In genomic region chr1:172662464-172663109, GRCh38 we compare ENCODE assay signal across 8 cellular contexts. TPM values are rescaled to one million over a fixed set of nuclear protein-coding genes. Genes with fewer than 3 reads are reported as not detected.
DNase-seq lines count a peak whose midpoint lies in the region; ATAC-seq and TF ChIP-seq lines count a peak whose summit lies in the region.

No MANE protein-coding gene starts in this region.

- ATAC-seq in HG02763 (IDR thresholded peaks at IDR 0.05; ENCODE audit: unreplicated experiment) = peak; percentile 77
- peak; percentile 53 to 77 for ATAC-seq in left cardiac atrium
- ATAC-seq in gastroesophageal sphincter = no peak

- H3K27ac ChIP-seq in Peyer's patch (peak overlapping the region in 2 of 4 donors; percentile 30 to 46), gastroesophageal sphincter (no peak overlapping the region)

- no peaks in the 10 kb centered on the region for H3K27me3 ChIP-seq in Peyer's patch
- H3K27me3 ChIP-seq in gastroesophageal sphincter = peaks cover 6% of the 10 kb centered on the region

- no peaks in the 10 kb centered on the region for H3K9me3 Mint-ChIP-seq in activated T-helper 1 cell treated with anti-CD3 and anti-CD28 coated beads, Interleukin-12 subunit alpha, Interleukin-12 subunit beta, Interleukin-2, Interleukin-4 antibody, amounts not matched to agents 30 ng/mL and 10 ng/mL and 1 ng/mL, durations not matched to agents 14 hours and 24 hours and 36 hours

- H3K4me1 Mint-ChIP-seq in activated T-helper 1 cell treated with anti-CD3 and anti-CD28 coated beads, Interleukin-12 subunit alpha, Interleukin-12 subunit beta, Interleukin-2, Interleukin-4 antibody, amounts not matched to agents 30 ng/mL and 10 ng/mL and 1 ng/mL, durations not matched to agents 14 hours and 24 hours and 36 hours (ENCODE audit: low read depth) = peaks cover 81% of the 10 kb centered on the region

- H3K4me1 ChIP-seq in Peyer's patch (no peaks in the 10 kb centered on the region), gastroesophageal sphincter (no peaks in the 10 kb centered on the region)

- H3K9me3 ChIP-seq in Peyer's patch (no peaks in the 10 kb centered on the region), gastroesophageal sphincter (no peaks in the 10 kb centered on the region)

- intact Hi-C loops in activated T-helper 1 cell treated with anti-CD3 and anti-CD28 coated beads, Interleukin-12 subunit alpha, Interleukin-12 subunit beta, Interleukin-2, Interleukin-4 antibody, amounts not matched to agents 30 ng/mL and 10 ng/mL and 1 ng/mL, durations not matched to agents 14 hours and 24 hours and 36 hours (cut with micrococcal nuclease) = loop anchor here (1.0 to 5.0 kb wide), 14 partner anchors 8 to 1495 kb away; partner anchors contain the start of genes GAS5, RABGAP1L and ZBTB37
- intact Hi-C loops in left cardiac atrium (cut with DNase I) = no loop called here

- H3K36me3 Mint-ChIP-seq in activated T-helper 1 cell treated with anti-CD3 and anti-CD28 coated beads, Interleukin-12 subunit alpha, Interleukin-12 subunit beta, Interleukin-2, Interleukin-4 antibody, amounts not matched to agents 30 ng/mL and 10 ng/mL and 1 ng/mL, durations not matched to agents 14 hours and 24 hours and 36 hours (ENCODE audit: low read depth) = peaks cover 74% of the 10 kb centered on the region

- TF ChIP-seq POLR2A in Peyer's patch (IDR thresholded peaks at IDR 0.05) (no peak), gastroesophageal sphincter (IDR thresholded peaks at IDR 0.05) (no peak)

- no peaks in the 10 kb centered on the region for H3K36me3 ChIP-seq in Peyer's patch
- no peaks in the 10 kb centered on the region for H3K36me3 ChIP-seq in gastroesophageal sphincter

- H3K27me3 Mint-ChIP-seq in activated T-helper 1 cell treated with anti-CD3 and anti-CD28 coated beads, Interleukin-12 subunit alpha, Interleukin-12 subunit beta, Interleukin-2, Interleukin-4 antibody, amounts not matched to agents 30 ng/mL and 10 ng/mL and 1 ng/mL, durations not matched to agents 14 hours and 24 hours and 36 hours (ENCODE audit: insufficient read depth) = no peaks in the 10 kb centered on the region

- TF ChIP-seq EP300 in gastroesophageal sphincter (IDR thresholded peaks at IDR 0.05) = no peak

- DNase-seq in GM12864 (ENCODE audit: low read depth) = peak; percentile 44
- DNase-seq in Peyer's patch = peak; percentile 60 to 90 (median 72)
- DNase-seq in activated T-helper 1 cell treated with anti-CD3 and anti-CD28 coated beads, Interleukin-12 subunit alpha, Interleukin-12 subunit beta, Interleukin-2, Interleukin-4 antibody, amounts not matched to agents 30 ng/mL and 10 ng/mL and 1 ng/mL, durations not matched to agents 14 hours and 24 hours and 36 hours (ENCODE audit: low spot score) = peak; percentile 79
- DNase-seq in left cardiac atrium = peak; percentile 53
- peak; percentile 60 to 82 (median 79) for DNase-seq in stimulated activated CD4-positive, alpha-beta T cell treated with anti-CD3 and anti-CD28 coated beads, TNF-alpha, amount 100 ng/mL, for 4 hours (ENCODE audit: low read depth in 3 of 3)
- no peak for DNase-seq in GM19240 (ENCODE audit: insufficient read length, low spot score)

- peak overlapping the region; percentile 96 for H3K4me3 Mint-ChIP-seq in activated T-helper 1 cell treated with anti-CD3 and anti-CD28 coated beads, Interleukin-12 subunit alpha, Interleukin-12 subunit beta, Interleukin-2, Interleukin-4 antibody, amounts not matched to agents 30 ng/mL and 10 ng/mL and 1 ng/mL, durations not matched to agents 14 hours and 24 hours and 36 hours

- H3K4me3 ChIP-seq in GM12864 (ENCODE audit: low read depth, low read length) (no peak overlapping the region), Peyer's patch (peak overlapping the region in 3 of 4 donors; percentile 2 to 21 (median 19)), gastroesophageal sphincter (no peak overlapping the region)

- TF ChIP-seq CTCF in GM12864 (IDR thresholded peaks at IDR 0.05; ENCODE audit: low read depth, low read length, missing control alignments) = no peak
- TF ChIP-seq CTCF in Peyer's patch (IDR thresholded peaks at IDR 0.05) = no peak
- TF ChIP-seq CTCF in gastroesophageal sphincter (IDR thresholded peaks at IDR 0.05) = no peak

- peak overlapping the region; percentile 89 for H3K27ac Mint-ChIP-seq in activated T-helper 1 cell treated with anti-CD3 and anti-CD28 coated beads, Interleukin-12 subunit alpha, Interleukin-12 subunit beta, Interleukin-2, Interleukin-4 antibody, amounts not matched to agents 30 ng/mL and 10 ng/mL and 1 ng/mL, durations not matched to agents 14 hours and 24 hours and 36 hours

- 44 to 70% methylated on average over 8 to 11 of the region's 14 CpGs for WGBS in gastroesophageal sphincter (ENCODE audit: low coverage in 1 of 2), 2 donors

RNA-seq across cellular contexts. Expression of gene FASLG, which starts 3.7 kb away (rescaled TPM):
- 1 to 10 TPM in 1 of 4 donors, under 1 TPM in 1, not detected in 2; 0.35 to 1.5 TPM for total RNA-seq in Peyer's patch
- 113 and 114 TPM in 2 replicates for total RNA-seq in activated T-helper 1 cell treated with anti-CD3 and anti-CD28 coated beads, Interleukin-12 subunit alpha, Interleukin-12 subunit beta, Interleukin-2, Interleukin-4 antibody, amounts not matched to agents 30 ng/mL and 10 ng/mL and 1 ng/mL, durations not matched to agents 14 hours and 24 hours and 36 hours
- under 1 TPM in 1 of 2 donors, not detected in 1; 0.27 TPM for total RNA-seq in left cardiac atrium
- not detected for total RNA-seq in gastroesophageal sphincter

Comparison
In these comparisons a context has a peak if more than half of its experiments do, and no peak if none do; other contexts are left out.
1. H3K4me3 ChIP-seq: peak in Peyer's patch (3 of 4); none in GM12864 (single experiment) and gastroesophageal sphincter (0 of 2).
2. RNA of gene FASLG, which starts 3.7 kb away (total RNA-seq): 113 to 114 TPM in activated T-helper 1 cell treated with anti-CD3 and anti-CD28 coated beads, Interleukin-12 subunit alpha, Interleukin-12 subunit beta, Interleukin-2, Interleukin-4 antibody, amounts not matched to agents 30 ng/mL and 10 ng/mL and 1 ng/mL, durations not matched to agents 14 hours and 24 hours and 36 hours; 0.35 to 1.5 TPM in Peyer's patch, 0.27 TPM in left cardiac atrium and not detected in gastroesophageal sphincter; every median in the first group is over 10 times any median in the second.